In genomic region chr1:43933386-43934278, GRCh38 we compare ENCODE assay signal across 8 cellular contexts. TPM values are rescaled to one million over a fixed set of nuclear protein-coding genes. Genes with fewer than 3 reads are reported as not detected.
A peak's percentile ranks its signal among the peaks of the same experiment; 100 is the strongest.
DNase-seq lines count a peak whose midpoint lies in the region; ATAC-seq and TF ChIP-seq lines count a peak whose summit lies in the region.

ARTN (plus strand) TSS chr1:43933801; CDS start chr1:43935657, 1,856 bp downstream.

- H3K4me3 ChIP-seq in RWPE2 (ENCODE audit: severe bottlenecking) (peak within 1 kb of the TSS; percentile 46), retinal pigment epithelial cell (ENCODE audit: low read length) (peak within 1 kb of the TSS; percentile 60)

- ATAC-seq in RWPE2 (ENCODE audit: low read depth) (peak; percentile 21), foreskin keratinocyte (peak; percentile 10), GM19395 (IDR thresholded peaks at IDR 0.05; ENCODE audit: unreplicated experiment) (no peak), HG02763 (IDR thresholded peaks at IDR 0.05; ENCODE audit: unreplicated experiment) (no peak)

- no peak for TF ChIP-seq CTCF in RWPE2 (IDR thresholded peaks at IDR 0.05; ENCODE audit: poor library complexity, severe bottlenecking)
- TF ChIP-seq CTCF in foreskin keratinocyte (conservative IDR thresholded peaks at IDR 0.05) = no peak
- TF ChIP-seq CTCF in retinal pigment epithelial cell (conservative IDR thresholded peaks at IDR 0.05; ENCODE audit: low read depth, low read length) = no peak

- H3K27me3 ChIP-seq in RWPE2 (ENCODE audit: insufficient read depth, poor library complexity, severe bottlenecking) (no peaks in the 10 kb centered on the region), foreskin keratinocyte (no peaks in the 10 kb centered on the region)

- H3K27ac ChIP-seq in RWPE2 (ENCODE audit: poor library complexity, severe bottlenecking) (peak within 1 kb of the TSS; percentile 82), foreskin keratinocyte (peak within 1 kb of the TSS; percentile 96)

- peaks cover 16% of the 10 kb centered on the region for H3K36me3 ChIP-seq in RWPE2 (ENCODE audit: low read depth)

- H3K4me1 ChIP-seq in RWPE2 (ENCODE audit: insufficient read depth, poor library complexity, severe bottlenecking) = peaks cover 53% of the 10 kb centered on the region
- peaks cover 31% of the 10 kb centered on the region for H3K4me1 ChIP-seq in foreskin keratinocyte

- peak; percentile 54 for DNase-seq in DMS153 treated with DMSO at 0.1 percent for 48 hours (lab: John Stamatoyannopoulos, UW; ENCODE audit: unreplicated experiment)
- DNase-seq in DMS153 (lab: John Stamatoyannopoulos, UW) = no peak
- no peak for DNase-seq in RWPE2 (ENCODE audit: low spot score)
- peak in 1 of 2 donors; percentile 75 for DNase-seq in foreskin keratinocyte
- DNase-seq in retinal pigment epithelial cell (ENCODE audit: low read depth) = no peak
- no peak for DNase-seq in HPDE6-E6E7 (ENCODE audit: extremely low spot score)

- H3K9me3 ChIP-seq in RWPE2 (ENCODE audit: severe bottlenecking) = no peaks in the 10 kb centered on the region

RNA-seq across cellular contexts. Expression of gene ARTN, which starts in this region (rescaled TPM):
- total RNA-seq in foreskin keratinocyte = 133 and 138 TPM in 2 replicates
- 170 and 172 TPM in 2 replicates for polyA plus RNA-seq in foreskin keratinocyte

Comparison
In these comparisons a context has a peak if more than half of its experiments do, and no peak if none do; other contexts are left out.
1. ATAC-seq: peak in RWPE2 (single experiment) and foreskin keratinocyte (single experiment); none in GM19395 (single experiment) and HG02763 (single experiment).